In the genomic region with DNA sequence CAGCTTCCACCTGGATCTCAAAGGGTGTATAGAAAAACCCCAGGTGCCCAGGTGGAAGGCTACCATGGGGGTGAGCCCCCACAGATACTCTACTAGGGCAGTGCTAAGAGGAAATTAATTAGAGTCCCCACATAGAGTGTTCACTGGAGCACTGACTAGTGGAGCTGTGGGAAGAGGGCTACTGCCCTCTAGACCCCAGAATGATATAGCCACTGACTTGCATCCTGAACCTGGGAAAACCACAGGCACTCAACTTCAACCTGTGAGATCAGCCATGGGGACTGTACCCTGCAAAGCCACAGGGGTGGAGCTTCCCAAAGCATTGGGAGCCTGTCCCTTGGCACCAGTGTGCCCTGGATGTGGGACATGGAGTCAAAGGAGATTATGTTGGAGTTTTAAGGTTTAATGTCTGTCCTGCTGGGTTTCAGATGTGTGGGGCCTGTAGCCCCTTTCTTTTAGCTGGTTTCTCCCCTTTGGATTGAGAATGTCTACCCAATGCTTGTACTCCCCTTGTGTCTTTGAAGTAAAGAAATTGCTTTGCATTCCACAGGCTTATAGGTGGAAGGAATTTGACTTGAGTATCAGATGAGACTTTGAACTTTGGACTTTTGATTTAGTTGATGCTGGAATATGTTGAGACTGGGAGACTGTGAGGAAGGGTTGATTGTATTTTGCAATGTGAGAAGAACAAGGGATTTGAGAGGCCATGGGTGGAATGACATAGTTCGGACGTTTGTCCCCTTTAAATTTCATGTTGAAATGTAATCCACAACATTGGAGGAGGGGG, we compare ENCODE assay signal across 18 cellular contexts.
"Had no signal": no experiment of that assay in that cellular context is flagged by ENCODE, and none has a peak within 500 bp of the region (broad histone marks: within the 10 kb centered on the region; RNA-seq: fewer than 3 reads in every experiment).

No MANE protein-coding gene starts in this region.

- H3K4me3 Mint-ChIP-seq: natural killer cell; neural crest cell; stimulated activated effector memory CD8-positive, alpha-beta T cell treated with anti-CD3 and anti-CD28 coated beads, Interleukin-12 subunit alpha, Interleukin-12 subunit beta, amount 100 ng/mL, for 72 hours; stimulated activated naive CD8-positive, alpha-beta T cell treated with anti-CD3 and anti-CD28 coated beads, Interleukin-15, Interleukin-2, amounts not matched to agents 100 ng/mL and 50 ng/mL, for 24 hours had no signal

- H3K36me3 Mint-ChIP-seq: stimulated activated effector memory CD8-positive, alpha-beta T cell treated with anti-CD3 and anti-CD28 coated beads, Interleukin-12 subunit alpha, Interleukin-12 subunit beta, amount 100 ng/mL, for 72 hours had no signal

- H3K27ac Mint-ChIP-seq: natural killer cell; stimulated activated effector memory CD8-positive, alpha-beta T cell treated with anti-CD3 and anti-CD28 coated beads, Interleukin-12 subunit alpha, Interleukin-12 subunit beta, amount 100 ng/mL, for 72 hours; stimulated activated naive CD8-positive, alpha-beta T cell treated with anti-CD3 and anti-CD28 coated beads, Interleukin-15, Interleukin-2, amounts not matched to agents 100 ng/mL and 50 ng/mL, for 24 hours had no signal

- H3K9me3 ChIP-seq: ovary had no signal

- H3K36me3 ChIP-seq: ovary, right atrium auricular region, tibial artery had no signal

- H3K4me1 Mint-ChIP-seq: natural killer cell; neural crest cell; stimulated activated effector memory CD8-positive, alpha-beta T cell treated with anti-CD3 and anti-CD28 coated beads, Interleukin-12 subunit alpha, Interleukin-12 subunit beta, amount 100 ng/mL, for 72 hours had no signal

- DNase-seq: effector CD4-positive, alpha-beta T cell; foreskin melanocyte; head of caudate nucleus; hippocampal formation; mammary epithelial cell; natural killer cell; nucleus accumbens; ovary; stimulated activated CD4-positive, alpha-beta T cell treated with anti-CD3 and anti-CD28 coated beads, Interleukin-4, amount 100 ng/mL, for 1 hour; stimulated activated CD8-positive, alpha-beta memory T cell treated with anti-CD3 and anti-CD28 coated beads, Interleukin-4, amount 100 ng/mL, for 48 hours; tibial artery had no signal

- H3K4me1 ChIP-seq: tibial artery had no signal

- H3K9me3 Mint-ChIP-seq: neural crest cell had no signal

- H3K27me3 ChIP-seq: ovary, right atrium auricular region, tibial artery had no signal

- H3K4me3 ChIP-seq: coronary artery, ovary, right atrium auricular region, smooth muscle cell, tibial artery had no signal

- ATAC-seq: left lobe of liver; natural killer cell; stimulated activated effector memory CD8-positive, alpha-beta T cell treated with anti-CD3 and anti-CD28 coated beads, Interleukin-12 subunit alpha, Interleukin-12 subunit beta, amount 100 ng/mL, for 72 hours had no signal

- H3K27me3 Mint-ChIP-seq: stimulated activated naive CD8-positive, alpha-beta T cell treated with anti-CD3 and anti-CD28 coated beads, Interleukin-15, Interleukin-2, amounts not matched to agents 100 ng/mL and 50 ng/mL, for 24 hours had no signal
